Comparison of ENCODE assay signal across 30 cellular contexts in the genomic region with DNA sequence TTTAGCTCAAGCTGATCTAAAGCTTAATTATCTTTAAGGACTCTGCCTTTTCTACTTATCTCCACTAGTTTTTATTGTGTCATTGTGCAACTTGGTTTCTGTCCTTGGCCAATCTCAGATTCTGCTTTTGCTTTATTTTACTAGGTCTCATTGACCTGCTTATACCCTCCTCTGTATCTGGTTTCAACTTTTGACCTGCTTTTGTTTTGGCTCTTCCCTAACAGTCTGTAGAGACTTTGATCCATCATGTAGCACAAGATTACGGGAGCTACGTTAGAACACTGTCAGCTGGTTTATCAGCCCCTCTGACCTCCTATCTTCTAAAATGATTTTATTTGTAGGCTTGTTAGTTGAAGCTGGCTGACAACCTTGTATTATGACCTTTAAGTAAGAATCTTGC.
"Had no signal": no experiment of that assay in that cellular context is flagged by ENCODE, and none has a peak within 500 bp of the region (broad histone marks: within the 10 kb centered on the region; RNA-seq: fewer than 3 reads in every experiment).

No MANE protein-coding gene starts in this region.

- H3K9me3 ChIP-seq: heart left ventricle, left lung, ovary, prostate gland, suprapubic skin, tibial artery, upper lobe of right lung had no signal

- H3K9me3 Mint-ChIP-seq: activated CD4-positive, alpha-beta memory T cell treated with anti-CD3 and anti-CD28 coated beads for 36 hours; activated CD4-positive, alpha-beta T cell treated with anti-CD3 and anti-CD28 coated beads, Interleukin-2, amount 10 ng/mL, durations not matched to agents 24 days and 14 days; activated T-cell treated with anti-CD3 and anti-CD28 coated beads, Interleukin-2, amount 50 U/mL, for 24 hours; effector memory CD8-positive, alpha-beta T cell; nephron; T-helper 1 cell treated with Interleukin-12 subunit alpha and Interleukin-12 subunit beta and Interleukin-4 antibody, amounts not matched to agents 30 μg/mL and 1 μg/mL, for 36 hours had no signal

- ATAC-seq: effector memory CD8-positive, alpha-beta T cell; left lung; upper lobe of right lung had no signal

- H3K4me3 ChIP-seq: heart left ventricle, left lung, lung, ovary, prostate gland, suprapubic skin, tibial artery, upper lobe of right lung had no signal

- DNase-seq: activated CD4-positive, alpha-beta memory T cell treated with anti-CD3 and anti-CD28 coated beads for 36 hours; activated CD4-positive, alpha-beta T cell treated with anti-CD3 and anti-CD28 coated beads, Interleukin-2, amount 10 ng/mL, durations not matched to agents 24 days and 14 days; activated CD4-positive, CD25-positive, alpha-beta regulatory T cell treated with anti-CD3 and anti-CD28 coated beads, Interleukin-2, amount 50 U/mL, for 72 hours; activated CD8-positive, alpha-beta memory T cell treated with anti-CD3 and anti-CD28 coated beads, Interleukin-2, amount 50 U/mL, for 48 hours; activated gamma-delta T cell; activated naive CD4-positive, alpha-beta T cell treated with anti-CD3 and anti-CD28 coated beads, Interleukin-2, amount 50 U/mL, for 16 hours; activated T-cell treated with anti-CD3 and anti-CD28 coated beads, Interleukin-2, amount 50 U/mL, for 24 hours; amniotic stem cell; brain microvascular endothelial cell; caudate nucleus; cortex of kidney; effector memory CD8-positive, alpha-beta T cell; erythroblast; heart left ventricle; left lung; mesendoderm; ovary; retina; stimulated activated CD4-positive, alpha-beta T cell treated with anti-CD3 and anti-CD28 coated beads, Interleukin-15, amount 100 ng/mL, for 24 hours; stimulated activated CD4-positive, alpha-beta T cell treated with anti-CD3 and anti-CD28 coated beads, Interleukin-2, amount 100 ng/mL, for 24 hours; stimulated activated naive CD4-positive, alpha-beta T cell; T-helper 9 cell; tibial artery; upper lobe of right lung had no signal

- H3K27ac ChIP-seq: brain microvascular endothelial cell, heart left ventricle, left lung, ovary, prostate gland, suprapubic skin, tibial artery, upper lobe of right lung had no signal

- H3K36me3 ChIP-seq: brain microvascular endothelial cell, heart left ventricle, left lung, ovary, prostate gland, suprapubic skin, tibial artery, upper lobe of right lung had no signal

- H3K27me3 ChIP-seq: brain microvascular endothelial cell, heart left ventricle, left lung, ovary, suprapubic skin, tibial artery, upper lobe of right lung had no signal

- H3K4me1 ChIP-seq: left lung, prostate gland, suprapubic skin, tibial artery, upper lobe of right lung had no signal

- FAIRE-seq: astrocyte had no signal

- H3K4me3 Mint-ChIP-seq: activated CD4-positive, alpha-beta memory T cell treated with anti-CD3 and anti-CD28 coated beads for 36 hours; activated CD4-positive, alpha-beta T cell treated with anti-CD3 and anti-CD28 coated beads, Interleukin-2, amount 10 ng/mL, durations not matched to agents 24 days and 14 days; activated T-cell treated with anti-CD3 and anti-CD28 coated beads, Interleukin-2, amount 50 U/mL, for 24 hours; effector memory CD8-positive, alpha-beta T cell; nephron; T-helper 1 cell treated with Interleukin-12 subunit alpha and Interleukin-12 subunit beta and Interleukin-4 antibody, amounts not matched to agents 30 μg/mL and 1 μg/mL, for 36 hours had no signal

- H3K27ac Mint-ChIP-seq: activated CD4-positive, alpha-beta memory T cell treated with anti-CD3 and anti-CD28 coated beads for 36 hours; activated CD4-positive, alpha-beta T cell treated with anti-CD3 and anti-CD28 coated beads, Interleukin-2, amount 10 ng/mL, durations not matched to agents 24 days and 14 days; activated T-cell treated with anti-CD3 and anti-CD28 coated beads, Interleukin-2, amount 50 U/mL, for 24 hours; effector memory CD8-positive, alpha-beta T cell; nephron; T-helper 1 cell treated with Interleukin-12 subunit alpha and Interleukin-12 subunit beta and Interleukin-4 antibody, amounts not matched to agents 30 μg/mL and 1 μg/mL, for 36 hours had no signal
